ENCODE assay signal across 24 cellular contexts in the genomic region with DNA sequence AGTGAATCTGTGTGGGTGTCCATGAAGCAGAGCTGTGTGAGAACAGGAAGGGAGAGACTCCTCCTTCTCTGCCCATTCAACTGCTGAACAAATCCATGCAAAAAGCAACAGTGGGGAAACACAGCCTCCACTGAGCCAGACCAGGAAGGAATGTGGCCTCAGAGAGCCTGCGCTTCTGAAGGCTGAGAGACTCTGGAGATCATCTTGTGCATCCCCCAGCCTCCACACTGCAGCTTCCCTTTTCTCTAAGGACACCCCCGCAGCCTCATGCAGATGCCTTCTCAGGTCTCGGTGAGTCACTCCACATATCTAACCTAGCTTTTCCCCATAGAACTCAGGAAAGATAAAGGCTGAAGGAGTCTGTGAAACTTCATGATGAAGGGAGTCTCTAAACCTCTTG.
"Had no signal": no experiment of that assay in that cellular context is flagged by ENCODE, and none has a peak within 500 bp of the region (broad histone marks: within the 10 kb centered on the region; RNA-seq: fewer than 3 reads in every experiment).

No MANE protein-coding gene starts in this region.

- H3K4me1 Mint-ChIP-seq: activated B cell treated with CpG ODN at 0.5 μM for 24 hours, T-helper 17 cell had no signal

- H3K9me3 ChIP-seq: right lobe of liver, thoracic aorta had no signal

- FAIRE-seq: keratinocyte, urothelium cell line had no signal

- H3K27me3 ChIP-seq: cardiac muscle cell, right lobe of liver had no signal

- H3K4me3 ChIP-seq: cardiac muscle cell, right lobe of liver, thoracic aorta had no signal

- H3K27ac ChIP-seq: cardiac muscle cell, foreskin keratinocyte, right lobe of liver, thoracic aorta had no signal

- DNase-seq: activated B cell treated with CpG ODN at 0.5 μM for 24 hours; activated CD4-positive, alpha-beta T cell treated with anti-CD3 and anti-CD28 coated beads, Interleukin-2, amount 50 U/mL, for 1 hour; activated CD8-positive, alpha-beta T cell treated with anti-CD3 and anti-CD28 coated beads for 36 hours; activated naive CD4-positive, alpha-beta T cell; activated T-cell treated with anti-CD3 and anti-CD28 coated beads, Interleukin-2, amount 50 U/mL, for 72 hours; aorta; endodermal cell; foreskin keratinocyte; left cardiac atrium; naive thymus-derived CD8-positive, alpha-beta T cell; right lobe of liver; stimulated activated CD4-positive, alpha-beta T cell treated with anti-CD3 and anti-CD28 coated beads, Interleukin-2, amount 100 ng/mL, for 48 hours; stimulated activated naive CD4-positive, alpha-beta T cell treated with Interleukin-2 at 50 U/mL for 16 hours; T-helper 17 cell; T1000; trophoblast cell had no signal

- H3K36me3 ChIP-seq: cardiac muscle cell, right lobe of liver had no signal

- ATAC-seq: activated CD8-positive, alpha-beta T cell treated with anti-CD3 and anti-CD28 coated beads for 36 hours; activated naive CD4-positive, alpha-beta T cell treated with anti-CD3 and anti-CD28 coated beads, Interleukin-2, amount 50 U/mL, for 72 hours; activated T-cell treated with anti-CD3 and anti-CD28 coated beads, Interleukin-2, amount 50 U/mL, for 72 hours; esophagus mucosa; foreskin keratinocyte; naive thymus-derived CD8-positive, alpha-beta T cell; right lobe of liver; T-helper 17 cell had no signal

- H3K27ac Mint-ChIP-seq: activated B cell treated with CpG ODN at 0.5 μM for 24 hours; activated CD8-positive, alpha-beta T cell treated with anti-CD3 and anti-CD28 coated beads for 36 hours; activated naive CD4-positive, alpha-beta T cell treated with anti-CD3 and anti-CD28 coated beads, Interleukin-2, amount 50 U/mL, for 72 hours; activated T-cell treated with anti-CD3 and anti-CD28 coated beads, Interleukin-2, amount 50 U/mL, for 72 hours; brain; endodermal cell; naive thymus-derived CD8-positive, alpha-beta T cell; T-helper 17 cell had no signal

- H3K4me1 ChIP-seq: foreskin keratinocyte, right lobe of liver had no signal

- H3K36me3 Mint-ChIP-seq: activated naive CD4-positive, alpha-beta T cell treated with anti-CD3 and anti-CD28 coated beads, Interleukin-2, amount 50 U/mL, for 72 hours; brain had no signal

- H3K9me3 Mint-ChIP-seq: activated B cell treated with CpG ODN at 0.5 μM for 24 hours; activated CD8-positive, alpha-beta T cell treated with anti-CD3 and anti-CD28 coated beads for 36 hours; activated naive CD4-positive, alpha-beta T cell treated with anti-CD3 and anti-CD28 coated beads, Interleukin-2, amount 50 U/mL, for 72 hours; activated T-cell treated with anti-CD3 and anti-CD28 coated beads, Interleukin-2, amount 50 U/mL, for 72 hours; brain; endodermal cell; naive thymus-derived CD8-positive, alpha-beta T cell had no signal

- H3K4me3 Mint-ChIP-seq: activated B cell treated with CpG ODN at 0.5 μM for 24 hours; activated CD8-positive, alpha-beta T cell treated with anti-CD3 and anti-CD28 coated beads for 36 hours; activated T-cell treated with anti-CD3 and anti-CD28 coated beads, Interleukin-2, amount 50 U/mL, for 72 hours; brain; endodermal cell; naive thymus-derived CD8-positive, alpha-beta T cell; neural crest cell had no signal
